23 cellular contexts compared by ENCODE assay signal in genomic region chr12:29463198-29463597, GRCh38. TPM values are rescaled to one million over a fixed set of nuclear protein-coding genes. Genes with fewer than 3 reads are reported as not detected.
"Had no signal": no experiment of that assay in that cellular context is flagged by ENCODE, and none has a peak within 500 bp of the region (broad histone marks: within the 10 kb centered on the region; RNA-seq: fewer than 3 reads in every experiment).

No MANE protein-coding gene starts in this region.

- DNase-seq: activated B cell treated with CpG ODN at 0.5 μM for 24 hours; activated CD4-positive, alpha-beta T cell treated with anti-CD3 and anti-CD28 coated beads, Interleukin-2, amount 50 U/mL, for 1 hour; activated CD8-positive, alpha-beta T cell treated with anti-CD3 and anti-CD28 coated beads for 36 hours; activated gamma-delta T cell treated with Interleukin-2 at 50 U/mL for 16 hours; activated naive CD4-positive, alpha-beta T cell treated with anti-CD3 and anti-CD28 coated beads, Interleukin-2, amount 50 U/mL, for 16 hours; activated naive CD8-positive, alpha-beta T cell treated with anti-CD3 and anti-CD28 coated beads, Interleukin-2, amount 50 U/mL, for 24 hours; activated T-cell treated with anti-CD3 and anti-CD28 coated beads, Interleukin-2, amount 50 U/mL, for 4 hours; central memory CD4-positive, alpha-beta T cell; head of caudate nucleus; hippocampal formation; left colon; mammary epithelial cell; posterior cingulate gyrus; right cardiac atrium; stimulated activated CD4-positive, alpha-beta T cell treated with anti-CD3 and anti-CD28 coated beads, Interleukin-15, amount 100 ng/mL, for 24 hours; stimulated activated CD4-positive, alpha-beta T cell treated with anti-CD3 and anti-CD28 coated beads, Interleukin-2, amount 100 ng/mL, for 24 hours; stimulated activated naive B cell treated with anti-CD40 and anti-IgM and Interleukin-4, amounts not matched to agents 10 μg/mL and 1 μg/mL and 100 μg/mL, for 72 hours; stomach; tibial artery had no signal

- H3K9me3 Mint-ChIP-seq: activated B cell treated with CpG ODN at 0.5 μM for 24 hours; activated CD8-positive, alpha-beta T cell treated with anti-CD3 and anti-CD28 coated beads for 36 hours; activated naive CD8-positive, alpha-beta T cell treated with anti-CD3 and anti-CD28 coated beads, Interleukin-2, amount 50 U/mL, for 24 hours; activated T-cell treated with anti-CD3 and anti-CD28 coated beads, Interleukin-2, amount 50 U/mL, for 4 hours; activated T-helper 17 cell treated with anti-CD3 and anti-CD28 coated beads, Interleukin-2, amount 50 U/mL, for 72 hours; nephron; stimulated activated naive B cell treated with anti-CD40 and anti-IgM and Interleukin-4, amounts not matched to agents 10 μg/mL and 1 μg/mL and 100 μg/mL, for 72 hours had no signal

- ATAC-seq: activated CD8-positive, alpha-beta T cell treated with anti-CD3 and anti-CD28 coated beads for 36 hours; activated naive CD8-positive, alpha-beta T cell treated with anti-CD3 and anti-CD28 coated beads, Interleukin-2, amount 50 U/mL, for 24 hours; activated T-cell treated with anti-CD3 and anti-CD28 coated beads, Interleukin-2, amount 50 U/mL, for 4 hours; activated T-helper 17 cell treated with anti-CD3 and anti-CD28 coated beads, Interleukin-2, amount 50 U/mL, for 72 hours; left colon; right cardiac atrium; stimulated activated naive B cell treated with anti-CD40 and anti-IgM and Interleukin-4, amounts not matched to agents 10 μg/mL and 1 μg/mL and 100 μg/mL, for 72 hours had no signal

- H3K36me3 Mint-ChIP-seq: stimulated activated naive B cell treated with anti-CD40 and anti-IgM and Interleukin-4, amounts not matched to agents 10 μg/mL and 1 μg/mL and 100 μg/mL, for 72 hours had no signal

- H3K27ac Mint-ChIP-seq: activated B cell treated with CpG ODN at 0.5 μM for 24 hours; activated CD8-positive, alpha-beta T cell treated with anti-CD3 and anti-CD28 coated beads for 36 hours; activated naive CD8-positive, alpha-beta T cell treated with anti-CD3 and anti-CD28 coated beads, Interleukin-2, amount 50 U/mL, for 24 hours; activated T-helper 17 cell treated with anti-CD3 and anti-CD28 coated beads, Interleukin-2, amount 50 U/mL, for 72 hours; nephron; stimulated activated naive B cell treated with anti-CD40 and anti-IgM and Interleukin-4, amounts not matched to agents 10 μg/mL and 1 μg/mL and 100 μg/mL, for 72 hours had no signal

RNA-seq across cellular contexts. Expression of gene OVCH1, which starts 34.3 kb away (rescaled TPM):
- total RNA-seq: activated B cell treated with CpG ODN at 0.5 μM for 24 hours; activated CD8-positive, alpha-beta T cell treated with anti-CD3 and anti-CD28 coated beads for 36 hours; activated T-cell treated with anti-CD3 and anti-CD28 coated beads, Interleukin-2, amount 50 U/mL, for 4 hours; activated T-helper 17 cell treated with anti-CD3 and anti-CD28 coated beads, Interleukin-2, amount 50 U/mL, for 72 hours; endothelial cell of umbilical vein; mucosa of gallbladder had no signal
